ENCODE assay signal across 18 cellular contexts in genomic region chr4:181592221-181592745, GRCh38.
A peak's percentile ranks its signal among the peaks of the same experiment; 100 is the strongest.
DNase-seq lines count a peak whose midpoint lies in the region; ATAC-seq, FAIRE-seq and TF ChIP-seq lines count a peak whose summit lies in the region.
"Had no signal": no experiment of that assay in that cellular context is flagged by ENCODE, and none has a peak within 500 bp of the region (broad histone marks: within the 10 kb centered on the region; RNA-seq: fewer than 3 reads in every experiment).

No MANE protein-coding gene starts in this region.

- TF ChIP-seq POLR2A in GM12891 (IDR thresholded peaks at IDR 0.05; ENCODE audit: low read depth, low read length), result no peak

- no peak for ATAC-seq in HG03442 (IDR thresholded peaks at IDR 0.05; ENCODE audit: unreplicated experiment)
- ATAC-seq in HG03457 (IDR thresholded peaks at IDR 0.05; ENCODE audit: unreplicated experiment), result no peak
- ATAC-seq: GM12878 had no signal

- DNase-seq in EL (peak; percentile 18), MV-4-11 (lab: John Stamatoyannopoulos, UW) (peak; percentile 16), medulla oblongata (ENCODE audit: extremely low spot score) (peak; percentile 56), superior temporal gyrus (ENCODE audit: extremely low spot score) (peak; percentile 53), GM12891 (ENCODE audit: insufficient read length, low spot score) (no peak)
- DNase-seq: ACHN, DMS153, GM23248, Kasumi-1, NCI-H146, NCI-H2081 treated with DMSO at 0.1 percent for 48 hours, NCI-H2227 treated with DMSO at 0.1 percent for 48 hours, NCI-H526, PC-9, T-helper 1 cell had no signal

- no peak for FAIRE-seq in GM12891 (lab: Jason Lieb, UNC)
- FAIRE-seq: GM12878 had no signal

TF ChIP-seq in GM12891, 5 proteins besides CTCF, POLR2A, EP300 and RAD21:
- TF ChIP-seq PAX5 (IDR thresholded peaks at IDR 0.05; ENCODE audit: insufficient read depth, low read length, severe bottlenecking) (no peak), POLR2AphosphoS5 (IDR thresholded peaks at IDR 0.05; ENCODE audit: low read depth, low read length) (no peak), SPI1 (IDR thresholded peaks at IDR 0.05; ENCODE audit: low read depth, low read length) (no peak), POU2F2 (IDR thresholded peaks at IDR 0.05; ENCODE audit: low read depth, low read length) (no peak), TAF1 (IDR thresholded peaks at IDR 0.05; ENCODE audit: low read depth, low read length) (no peak)
